34 cellular contexts compared by ENCODE assay signal in the genomic region with DNA sequence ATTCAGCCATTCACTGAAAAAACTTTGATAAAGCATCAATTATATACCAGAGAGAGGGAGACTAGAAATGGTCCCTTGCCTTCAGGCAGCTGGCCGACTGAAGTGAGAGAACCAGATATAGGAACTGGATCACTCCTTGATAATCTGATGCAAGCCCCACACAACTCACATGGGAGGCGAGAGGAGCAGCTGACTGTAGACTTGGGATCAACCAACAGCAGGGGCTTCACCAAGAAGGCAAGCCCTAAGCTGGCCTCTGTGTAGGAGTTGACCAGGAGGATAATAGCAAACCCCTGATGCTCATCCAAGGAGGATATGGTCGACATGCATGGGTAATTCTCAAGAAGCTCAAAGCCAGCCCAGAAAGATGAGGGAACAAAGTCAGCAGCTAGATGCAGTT.
"Had no signal": no experiment of that assay in that cellular context is flagged by ENCODE, and none has a peak within 500 bp of the region (broad histone marks: within the 10 kb centered on the region; RNA-seq: fewer than 3 reads in every experiment).

No MANE protein-coding gene starts in this region.

- DNase-seq: activated CD4-positive, alpha-beta memory T cell treated with anti-CD3 and anti-CD28 coated beads for 36 hours; activated CD4-positive, alpha-beta T cell treated with anti-CD3 and anti-CD28 coated beads for 1 hour; activated CD4-positive, alpha-beta T cell treated with anti-CD3 and anti-CD28 coated beads for 36 hours; activated CD4-positive, alpha-beta T cell treated with anti-CD3 and anti-CD28 coated beads, Interleukin-2, amount 10 ng/mL, durations not matched to agents 24 days and 14 days; activated CD4-positive, alpha-beta T cell treated with anti-CD3 and anti-CD28 coated beads, Interleukin-2, amount 50 U/mL, for 1 hour; activated CD4-positive, alpha-beta T cell treated with anti-CD3 and anti-CD28 coated beads, Interleukin-2, amount 50 U/mL, for 4 hours; activated CD4-positive, CD25-positive, alpha-beta regulatory T cell; activated CD8-positive, alpha-beta memory T cell treated with anti-CD3 and anti-CD28 coated beads, Interleukin-2, amount 50 U/mL, for 4 hours; activated CD8-positive, alpha-beta T cell treated with anti-CD3 and anti-CD28 coated beads for 36 hours; activated effector memory CD4-positive, alpha-beta T cell treated with Interleukin-2 at 50 U/mL for 16 hours; activated gamma-delta T cell; activated naive CD4-positive, alpha-beta T cell treated with anti-CD3 and anti-CD28 coated beads, Interleukin-2, amount 10 ng/mL, durations not matched to agents 7 days and 5 days; activated naive CD4-positive, alpha-beta T cell treated with Interleukin-2 at 50 U/mL for 16 hours; activated naive CD8-positive, alpha-beta T cell treated with anti-CD3 and anti-CD28 coated beads, Interleukin-2, amount 10 ng/mL, durations not matched to agents 7 days and 5 days; activated naive CD8-positive, alpha-beta T cell treated with anti-CD3 and anti-CD28 coated beads, Interleukin-2, amount 50 U/mL, for 24 hours; activated T-cell treated with anti-CD3 and anti-CD28 coated beads for 4 hours; activated T-cell treated with anti-CD3 and anti-CD28 coated beads, Interleukin-2, amount 50 U/mL, for 1 hour; activated T-cell treated with anti-CD3 and anti-CD28 coated beads, Interleukin-2, amount 50 U/mL, for 4 hours; amygdala; anterior cingulate cortex; brain microvascular endothelial cell; central memory CD4-positive, alpha-beta T cell; SW 1271; T-helper 1 cell; T-helper 2 cell; T-helper 9 cell had no signal

- H3K36me3 ChIP-seq: ascending aorta, brain microvascular endothelial cell, breast epithelium had no signal

- H3K9me3 ChIP-seq: ascending aorta, breast epithelium had no signal

- H3K4me1 ChIP-seq: breast epithelium had no signal

- H3K27me3 ChIP-seq: ascending aorta, brain microvascular endothelial cell, breast epithelium had no signal

- H3K27me3 Mint-ChIP-seq: activated CD4-positive, alpha-beta memory T cell treated with anti-CD3 and anti-CD28 coated beads for 36 hours; activated CD4-positive, alpha-beta T cell treated with anti-CD3 and anti-CD28 coated beads for 36 hours; activated CD8-positive, alpha-beta T cell treated with anti-CD3 and anti-CD28 coated beads for 36 hours; activated naive CD4-positive, alpha-beta T cell treated with anti-CD3 and anti-CD28 coated beads, Interleukin-2, amount 10 ng/mL, durations not matched to agents 7 days and 5 days; activated naive CD4-positive, alpha-beta T cell treated with anti-CD3 and anti-CD28 coated beads, Interleukin-2, amount 50 U/mL, for 24 hours; activated naive CD8-positive, alpha-beta T cell; activated naive CD8-positive, alpha-beta T cell treated with anti-CD3 and anti-CD28 coated beads, Interleukin-2, amount 50 U/mL, for 24 hours had no signal

- H3K4me3 Mint-ChIP-seq: activated CD4-positive, alpha-beta memory T cell treated with anti-CD3 and anti-CD28 coated beads for 36 hours; activated CD4-positive, alpha-beta T cell treated with anti-CD3 and anti-CD28 coated beads for 36 hours; activated CD4-positive, alpha-beta T cell treated with anti-CD3 and anti-CD28 coated beads, Interleukin-2, amount 10 ng/mL, durations not matched to agents 24 days and 14 days; activated CD8-positive, alpha-beta T cell treated with anti-CD3 and anti-CD28 coated beads for 36 hours; activated naive CD4-positive, alpha-beta T cell treated with anti-CD3 and anti-CD28 coated beads, Interleukin-2, amount 10 ng/mL, durations not matched to agents 7 days and 5 days; activated naive CD4-positive, alpha-beta T cell treated with anti-CD3 and anti-CD28 coated beads, Interleukin-2, amount 50 U/mL, for 24 hours; activated naive CD8-positive, alpha-beta T cell; activated naive CD8-positive, alpha-beta T cell treated with anti-CD3 and anti-CD28 coated beads, Interleukin-2, amount 10 ng/mL, durations not matched to agents 7 days and 5 days; activated naive CD8-positive, alpha-beta T cell treated with anti-CD3 and anti-CD28 coated beads, Interleukin-2, amount 50 U/mL, for 24 hours; activated T-cell treated with anti-CD3 and anti-CD28 coated beads, Interleukin-2, amount 50 U/mL, for 4 hours; T-helper 1 cell treated with Interleukin-12 subunit alpha and Interleukin-12 subunit beta and Interleukin-4 antibody, amounts not matched to agents 30 μg/mL and 1 μg/mL, for 36 hours; T-helper 2 cell treated with Interferon-gamma antibody and Interleukin-4, amounts not matched to agents 5 μg/mL and 100 μg/mL, for 36 hours had no signal

- H3K4me3 ChIP-seq: ascending aorta, breast epithelium had no signal

- H3K36me3 Mint-ChIP-seq: activated CD4-positive, alpha-beta memory T cell treated with anti-CD3 and anti-CD28 coated beads for 36 hours; activated naive CD4-positive, alpha-beta T cell treated with anti-CD3 and anti-CD28 coated beads, Interleukin-2, amount 10 ng/mL, durations not matched to agents 7 days and 5 days; activated naive CD4-positive, alpha-beta T cell treated with anti-CD3 and anti-CD28 coated beads, Interleukin-2, amount 50 U/mL, for 24 hours; activated naive CD8-positive, alpha-beta T cell; activated naive CD8-positive, alpha-beta T cell treated with anti-CD3 and anti-CD28 coated beads, Interleukin-2, amount 10 ng/mL, durations not matched to agents 7 days and 5 days had no signal

- H3K27ac ChIP-seq: ascending aorta, brain microvascular endothelial cell, breast epithelium had no signal

- H3K27ac Mint-ChIP-seq: activated CD4-positive, alpha-beta memory T cell treated with anti-CD3 and anti-CD28 coated beads for 36 hours; activated CD4-positive, alpha-beta T cell treated with anti-CD3 and anti-CD28 coated beads for 36 hours; activated CD4-positive, alpha-beta T cell treated with anti-CD3 and anti-CD28 coated beads, Interleukin-2, amount 10 ng/mL, durations not matched to agents 24 days and 14 days; activated CD8-positive, alpha-beta T cell treated with anti-CD3 and anti-CD28 coated beads for 36 hours; activated naive CD4-positive, alpha-beta T cell treated with anti-CD3 and anti-CD28 coated beads, Interleukin-2, amount 10 ng/mL, durations not matched to agents 7 days and 5 days; activated naive CD4-positive, alpha-beta T cell treated with anti-CD3 and anti-CD28 coated beads, Interleukin-2, amount 50 U/mL, for 24 hours; activated naive CD8-positive, alpha-beta T cell; activated naive CD8-positive, alpha-beta T cell treated with anti-CD3 and anti-CD28 coated beads, Interleukin-2, amount 10 ng/mL, durations not matched to agents 7 days and 5 days; activated naive CD8-positive, alpha-beta T cell treated with anti-CD3 and anti-CD28 coated beads, Interleukin-2, amount 50 U/mL, for 24 hours; activated T-helper 2 cell treated with anti-CD3 and anti-CD28 coated beads, Interferon-gamma antibody, Interleukin-2, Interleukin-4, amounts not matched to agents 10 μg/mL and 5 μg/mL and 100 μg/mL, durations not matched to agents 14 hours and 24 hours and 36 hours; T-helper 1 cell treated with Interleukin-12 subunit alpha and Interleukin-12 subunit beta and Interleukin-4 antibody, amounts not matched to agents 30 μg/mL and 1 μg/mL, for 36 hours; T-helper 2 cell treated with Interferon-gamma antibody and Interleukin-4, amounts not matched to agents 5 μg/mL and 100 μg/mL, for 36 hours had no signal

- H3K9me3 Mint-ChIP-seq: activated CD4-positive, alpha-beta memory T cell treated with anti-CD3 and anti-CD28 coated beads for 36 hours; activated CD4-positive, alpha-beta T cell treated with anti-CD3 and anti-CD28 coated beads, Interleukin-2, amount 10 ng/mL, durations not matched to agents 24 days and 14 days; activated CD8-positive, alpha-beta T cell treated with anti-CD3 and anti-CD28 coated beads for 36 hours; activated naive CD4-positive, alpha-beta T cell treated with anti-CD3 and anti-CD28 coated beads, Interleukin-2, amount 10 ng/mL, durations not matched to agents 7 days and 5 days; activated naive CD4-positive, alpha-beta T cell treated with anti-CD3 and anti-CD28 coated beads, Interleukin-2, amount 50 U/mL, for 24 hours; activated naive CD8-positive, alpha-beta T cell treated with anti-CD3 and anti-CD28 coated beads, Interleukin-2, amount 10 ng/mL, durations not matched to agents 7 days and 5 days; activated naive CD8-positive, alpha-beta T cell treated with anti-CD3 and anti-CD28 coated beads, Interleukin-2, amount 50 U/mL, for 24 hours; activated T-cell treated with anti-CD3 and anti-CD28 coated beads, Interleukin-2, amount 50 U/mL, for 4 hours; activated T-helper 2 cell treated with anti-CD3 and anti-CD28 coated beads, Interferon-gamma antibody, Interleukin-2, Interleukin-4, amounts not matched to agents 10 μg/mL and 5 μg/mL and 100 μg/mL, durations not matched to agents 14 hours and 24 hours and 36 hours; T-helper 1 cell treated with Interleukin-12 subunit alpha and Interleukin-12 subunit beta and Interleukin-4 antibody, amounts not matched to agents 30 μg/mL and 1 μg/mL, for 36 hours; T-helper 2 cell treated with Interferon-gamma antibody and Interleukin-4, amounts not matched to agents 5 μg/mL and 100 μg/mL, for 36 hours had no signal

- ATAC-seq: activated CD4-positive, alpha-beta T cell treated with anti-CD3 and anti-CD28 coated beads for 36 hours; activated CD4-positive, CD25-positive, alpha-beta regulatory T cell treated with anti-CD3 and anti-CD28 coated beads, Interleukin-2, amount 50 U/mL, for 24 hours; activated CD8-positive, alpha-beta T cell treated with anti-CD3 and anti-CD28 coated beads for 36 hours; activated naive CD8-positive, alpha-beta T cell treated with anti-CD3 and anti-CD28 coated beads, Interleukin-2, amount 50 U/mL, for 24 hours; activated T-cell treated with anti-CD3 and anti-CD28 coated beads, Interleukin-2, amount 50 U/mL, for 4 hours had no signal

- H3K4me1 Mint-ChIP-seq: activated CD4-positive, alpha-beta T cell treated with anti-CD3 and anti-CD28 coated beads for 36 hours; activated naive CD4-positive, alpha-beta T cell treated with anti-CD3 and anti-CD28 coated beads, Interleukin-2, amount 10 ng/mL, durations not matched to agents 7 days and 5 days; activated naive CD4-positive, alpha-beta T cell treated with anti-CD3 and anti-CD28 coated beads, Interleukin-2, amount 50 U/mL, for 24 hours; activated naive CD8-positive, alpha-beta T cell treated with anti-CD3 and anti-CD28 coated beads, Interleukin-2, amount 50 U/mL, for 24 hours had no signal
